Comparison of ENCODE assay signal across 1 cellular context in the genomic region with DNA sequence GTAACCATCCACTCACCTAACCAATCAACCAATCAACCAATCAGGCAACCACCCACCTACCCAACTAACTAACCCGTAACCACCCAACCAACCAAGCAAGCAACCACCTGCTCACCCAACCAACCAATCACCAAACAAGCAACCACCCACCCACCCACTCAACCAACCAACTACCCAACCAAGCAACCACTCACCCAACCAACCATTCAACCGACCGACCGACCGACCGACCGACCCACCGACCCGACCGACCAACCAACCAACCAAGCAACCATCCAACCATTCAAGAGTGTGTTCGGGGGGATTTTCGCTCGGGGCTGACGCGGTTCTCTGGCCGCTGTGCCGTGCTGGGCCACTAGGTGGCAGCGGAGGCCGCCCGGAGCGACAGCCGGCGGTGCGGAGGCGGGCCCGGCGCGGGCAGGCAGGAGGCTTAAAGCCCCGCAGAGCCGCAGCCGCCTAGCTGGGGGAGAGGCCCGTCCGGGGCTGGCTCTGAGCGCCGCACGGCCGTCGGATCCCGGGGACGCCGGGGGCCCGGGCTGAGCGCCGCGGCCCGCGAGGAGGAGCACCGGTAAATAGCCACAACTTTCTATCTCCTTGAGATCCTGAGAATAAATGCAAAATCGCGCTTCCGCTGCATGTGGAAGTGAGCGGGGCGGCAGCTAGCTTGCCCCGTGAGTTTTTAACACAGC.
TF ChIP-seq lines count a peak whose summit lies in the region.

A gene (plus strand): TSS at position 443 of the 689 bp plus-strand sequence. CDS start 1,617 bp downstream, outside the sequence.

TF ChIP-seq in HEK293, 187 proteins besides CTCF, POLR2A, EP300 and RAD21 (continued from another document):
- TF ChIP-seq ZNF785 (tag by site-specific recombination; IDR thresholded peaks at IDR 0.05) (peak; percentile 70; the same call in 1 of the 2 replicates), SP2 (tag by site-specific recombination; IDR thresholded peaks at IDR 0.05) (0 out of 2 replicates have a peak, but pooled peaks have one; percentile 14), IKZF3 (tag by site-specific recombination; IDR thresholded peaks at IDR 0.05) (no peak)
TF ChIP-seq in HEK293: peak in this region for 35.
